Comparison of ENCODE assay signal across 24 cellular contexts in genomic region chr22:48099671-48100070, GRCh38.
DNase-seq lines count a peak whose midpoint lies in the region; ATAC-seq, FAIRE-seq and TF ChIP-seq lines count a peak whose summit lies in the region.
"Had no signal": no experiment of that assay in that cellular context is flagged by ENCODE, and none has a peak within 500 bp of the region (broad histone marks: within the 10 kb centered on the region; RNA-seq: fewer than 3 reads in every experiment).

No MANE protein-coding gene starts in this region.

- H3K9ac ChIP-seq in BLaER1 treated with 17β-estradiol and CSF1 and Interleukin-3, amounts not matched to agents 10 nM and 100 nM, result peak overlapping the region in 8 of 11 experiments; percentile 40 to 81 (median 66); a peak in 15 of 22 replicates
- H3K9ac ChIP-seq in H9 (ENCODE audit: extremely low read depth, insufficient read length, low read length) (no peak overlapping the region), GM12878 (ENCODE audit: control insufficient read depth, insufficient read depth, low read length) (no peak overlapping the region)

- ATAC-seq in GM12878, result no peak
- peak; percentile 55 for ATAC-seq in sciatic nerve
- ATAC-seq in GM18858 (IDR thresholded peaks at IDR 0.05; ENCODE audit: unreplicated experiment), result no peak
- no peak for ATAC-seq in GM18909 (IDR thresholded peaks at IDR 0.05; ENCODE audit: poor library complexity, unreplicated experiment)
- ATAC-seq: gastroesophageal sphincter, Panc1, WTC11 had no signal

- H3K36me3 Mint-ChIP-seq in H9 (ENCODE audit: insufficient read depth in 1 of 3, low read depth in 3 of 3), result peaks cover 0 to 2% (median 0%) of the 10 kb centered on the region in 3 experiments; a peak in 1 of 7 replicates
- H3K36me3 Mint-ChIP-seq: WTC11 had no signal

- peaks cover 2 to 4% of the 10 kb centered on the region in 2 experiments; a peak in 3 of 5 replicates for H3K9me3 Mint-ChIP-seq in H9
- H3K9me3 Mint-ChIP-seq: activated T-helper 2 cell treated with anti-CD3 and anti-CD28 coated beads, Interferon-gamma antibody, Interleukin-2, Interleukin-4, amounts not matched to agents 10 μg/mL and 5 μg/mL and 100 μg/mL, durations not matched to agents 14 hours and 24 hours and 36 hours; nephron had no signal

- SMC1A ChIA-PET in GM12878 (lab: Charles Lee; ENCODE audit: uncharacterized antibody, unreplicated experiment), result interaction anchor here (1.2 to 1.6 kb wide), 2 partner anchors 12 to 55 kb away, joined by 4 read pairs; no protein-coding TSS in a partner anchor

- H3K23me2 ChIP-seq in H9 (ENCODE audit: insufficient read length, low read depth, low read length, poor library complexity, severe bottlenecking), result no peaks in the 10 kb centered on the region

- no peak overlapping the region for H2AK5ac ChIP-seq in H9 (ENCODE audit: insufficient read length, low read length)

- peak overlapping the region in 8 of 11 experiments; percentile 51 to 90 (median 79); a peak in 15 of 22 replicates for H3K27ac ChIP-seq in BLaER1 treated with 17β-estradiol and CSF1 and Interleukin-3, amounts not matched to agents 10 nM and 100 nM
- H3K27ac ChIP-seq in H9 (ENCODE audit: insufficient read length, low read depth, low read length), result no peak overlapping the region
- H3K27ac ChIP-seq in GM12878 (ENCODE audit: control insufficient read depth, insufficient read depth), result peak overlapping the region; percentile 94
- H3K27ac ChIP-seq: esophagus squamous epithelium, gastroesophageal sphincter, SK-N-MC, transverse colon had no signal

- no peak overlapping the region for H3T11ph ChIP-seq in H9 (ENCODE audit: low read length)

- DNase-seq in H9 (peak; percentile 14), GM12878 (ENCODE audit: low read depth, low spot score) (no peak), sciatic nerve (ENCODE audit: low spot score) (no peak), nucleus accumbens (lab: John Stamatoyannopoulos, UW) (no peak)
- DNase-seq: amniotic stem cell; effector CD4-positive, alpha-beta T cell; esophagus squamous epithelium; KG1; NCI-H1048; NCI-H1930; NCI-H345; stimulated activated naive CD4-positive, alpha-beta T cell treated with Interleukin-2 at 50 U/mL for 16 hours; T-helper 9 cell; transverse colon had no signal

- no TSS peak for BruUV-seq in GM12878 (replicated peaks; lab: Mats Ljungman, UMichigan)

- H3K23ac ChIP-seq in H9 (ENCODE audit: insufficient read length, low read depth, low read length), result no peak overlapping the region

- peaks cover 8 to 16% of the 10 kb centered on the region in 2 experiments for H3K4me1 Mint-ChIP-seq in H9

- H3K9me3 ChIP-seq in BLaER1 treated with 17β-estradiol and CSF1 and Interleukin-3, amounts not matched to agents 10 nM and 100 nM (replicated peaks in 1 of 11), result peaks cover 11 to 28% (median 21%) of the 10 kb centered on the region in 11 experiments; a peak in 19 of 22 replicates
- H3K9me3 ChIP-seq in H9 (ENCODE audit: control insufficient read depth, low read depth, low read length), result no peaks in the 10 kb centered on the region
- H3K9me3 ChIP-seq in GM12878 (replicated peaks; ENCODE audit: control insufficient read depth, insufficient read depth, low read length), result peaks cover 3% of the 10 kb centered on the region; the same call in 2 of the 3 replicates
- H3K9me3 ChIP-seq: esophagus squamous epithelium, gastroesophageal sphincter, transverse colon had no signal

- CTCF ChIA-PET in GM12878 (lab: Yijun Ruan, JAX), result no interaction called here

- in situ Hi-C loops in GM12878 (cut with MboI), result loop anchor here (25.0 kb wide), 1 partner anchor 1337 kb away; the partner anchor contains the start of gene TBC1D22A

- peaks cover 44 to 96% (median 72%) of the 10 kb centered on the region in 10 experiments for H3K4me1 ChIP-seq in BLaER1 treated with 17β-estradiol and CSF1 and Interleukin-3, amounts not matched to agents 10 nM and 100 nM
- H3K4me1 ChIP-seq in H9 (ENCODE audit: insufficient read depth, low read length), result no peaks in the 10 kb centered on the region
- H3K4me1 ChIP-seq in GM12878 (ENCODE audit: control insufficient read depth, insufficient read depth, low read length), result peaks cover 40% of the 10 kb centered on the region
- H3K4me1 ChIP-seq: esophagus squamous epithelium, gastroesophageal sphincter, transverse colon had no signal

- no peak for FAIRE-seq in GM12878 (lab: Jason Lieb, UNC)
- FAIRE-seq: H54 had no signal

- TF ChIP-seq POLR2A in GM12878 (IDR thresholded peaks at IDR 0.05; ENCODE audit: low read depth, low read length), result no peak

- intact Hi-C loops in GM12878 (cut with micrococcal nuclease; ENCODE audit: unreplicated experiment) (loop anchor here (5.0 kb wide), 1 partner anchor 182 kb away; no protein-coding TSS in a partner anchor), sciatic nerve (cut with DNase I) (no loop called here)

- no peak overlapping the region for H2AFZ ChIP-seq in H9 (ENCODE audit: low read length)
- H2AFZ ChIP-seq in GM12878 (ENCODE audit: control insufficient read depth, low read depth, low read length), result no peak overlapping the region

- peaks cover 0 to 13% (median 0%) of the 10 kb centered on the region in 11 experiments; a peak in 3 of 22 replicates for H4K20me1 ChIP-seq in BLaER1 treated with 17β-estradiol and CSF1 and Interleukin-3, amounts not matched to agents 10 nM and 100 nM
- no peaks in the 10 kb centered on the region for H4K20me1 ChIP-seq in H9 (ENCODE audit: control insufficient read depth, insufficient read depth, insufficient read length)
- H4K20me1 ChIP-seq in GM12878 (ENCODE audit: control insufficient read depth, insufficient read depth), result no peaks in the 10 kb centered on the region

- no peaks in the 10 kb centered on the region for H3K36me3 ChIP-seq in BLaER1 treated with 17β-estradiol and CSF1 and Interleukin-3, amounts not matched to agents 10 nM and 100 nM
- no peaks in the 10 kb centered on the region for H3K36me3 ChIP-seq in GM12878 (ENCODE audit: control insufficient read depth in 2 of 2, insufficient read depth in 2 of 2, low read length in 1 of 2)
- H3K36me3 ChIP-seq: esophagus squamous epithelium, gastroesophageal sphincter, transverse colon had no signal

- H3K4me3 Mint-ChIP-seq in H9, result no peak overlapping the region
- H3K4me3 Mint-ChIP-seq: nephron, WTC11 had no signal

- H3K56ac ChIP-seq in H9 (ENCODE audit: insufficient read length, low read depth, low read length), result no peak overlapping the region

- H2BK15ac ChIP-seq in H9 (ENCODE audit: low read depth, low read length), result no peak overlapping the region

- no peak overlapping the region for H2BK5ac ChIP-seq in H9 (ENCODE audit: insufficient read length, low read length)

- peak overlapping the region in 7 of 10 experiments; percentile 26 to 63 (median 51); a peak in 13 of 20 replicates for H3K4me3 ChIP-seq in BLaER1 treated with 17β-estradiol and CSF1 and Interleukin-3, amounts not matched to agents 10 nM and 100 nM
- no peak overlapping the region for H3K4me3 ChIP-seq in GM12878
- H3K4me3 ChIP-seq: esophagus squamous epithelium, gastroesophageal sphincter, SK-N-MC, transverse colon had no signal

- H3K18ac ChIP-seq in H9 (ENCODE audit: insufficient read length, low read depth, low read length), result no peak overlapping the region

- TF ChIP-seq CTCF in H9 (conservative IDR thresholded peaks at IDR 0.05) (no peak), GM12878 (IDR thresholded peaks at IDR 0.05 in 2 of 3, conservative IDR thresholded peaks at IDR 0.05 in 1 of 3; ENCODE audit: control insufficient read depth in 2 of 3, extremely low read depth in 1 of 3, insufficient read depth in 1 of 3, low read depth in 3 of 3, low read length in 3 of 3) (no peak)

- no peak overlapping the region for H3K27ac Mint-ChIP-seq in H9
- H3K27ac Mint-ChIP-seq: activated T-helper 2 cell treated with anti-CD3 and anti-CD28 coated beads, Interferon-gamma antibody, Interleukin-2, Interleukin-4, amounts not matched to agents 10 μg/mL and 5 μg/mL and 100 μg/mL, durations not matched to agents 14 hours and 24 hours and 36 hours; nephron; WTC11 had no signal

- no peak overlapping the region for H4K91ac ChIP-seq in H9 (ENCODE audit: insufficient read length, low read depth, low read length)

- no peak for TF ChIP-seq RAD21 in GM12878 (IDR thresholded peaks at IDR 0.05; ENCODE audit: insufficient read depth, low read depth, low read length)

- POLR2A ChIA-PET in GM12878 (lab: Charles Lee), result no interaction called here

- H4K8ac ChIP-seq in H9 (replicated peaks; ENCODE audit: insufficient read length, low read depth, low read length), result no peak overlapping the region

- TF ChIP-seq EP300 in GM12878 (IDR thresholded peaks at IDR 0.05; ENCODE audit: borderline replicate concordance in 1 of 2, control insufficient read depth in 1 of 2, low read depth in 2 of 2, low read length in 2 of 2), result no peak

- H3K14ac ChIP-seq in H9 (ENCODE audit: insufficient read depth, low read length), result peak overlapping the region; percentile 45; the same call in 1 of the 2 replicates

- no peak overlapping the region for H2BK120ac ChIP-seq in H9 (ENCODE audit: low read depth, low read length, poor library complexity, severe bottlenecking)

- H3K4ac ChIP-seq in H9 (ENCODE audit: low read depth, low read length), result no peak overlapping the region

- H2BK12ac ChIP-seq in H9 (ENCODE audit: insufficient read length, low read depth, low read length), result no peak overlapping the region

- H2BK20ac ChIP-seq in H9 (ENCODE audit: low read depth, low read length, poor library complexity, severe bottlenecking), result no peak overlapping the region

- H4K5ac ChIP-seq in H9 (ENCODE audit: insufficient read length, low read depth, low read length), result no peak overlapping the region

- H3K79me2 ChIP-seq in H9 (ENCODE audit: insufficient read depth, low read length), result no peaks in the 10 kb centered on the region
- H3K79me2 ChIP-seq in GM12878 (ENCODE audit: control insufficient read depth, insufficient read depth, low read length), result no peaks in the 10 kb centered on the region

- peaks cover 0 to 45% (median 0%) of the 10 kb centered on the region in 11 experiments; a peak in 7 of 22 replicates for H3K27me3 ChIP-seq in BLaER1 treated with 17β-estradiol and CSF1 and Interleukin-3, amounts not matched to agents 10 nM and 100 nM
- H3K27me3 ChIP-seq in H9 (ENCODE audit: insufficient read depth, low read length) (no peaks in the 10 kb centered on the region), GM12878 (replicated peaks in 1 of 2; ENCODE audit: control insufficient read depth in 2 of 2, insufficient read depth in 2 of 2, low read length in 1 of 2) (no peaks in the 10 kb centered on the region)

- no peaks in the 10 kb centered on the region for H3K79me1 ChIP-seq in H9 (ENCODE audit: insufficient read depth, low read depth, low read length, poor library complexity, severe bottlenecking)

- peaks cover 6% of the 10 kb centered on the region for H3K27me3 Mint-ChIP-seq in H9 (ENCODE audit: low read depth)

- peak overlapping the region; percentile 60 to 100 (median 97) for H3K4me2 ChIP-seq in BLaER1 treated with 17β-estradiol and CSF1 and Interleukin-3, amounts not matched to agents 10 nM and 100 nM
- H3K4me2 ChIP-seq in H9 (ENCODE audit: insufficient read depth, insufficient read length, low read length), result no peak overlapping the region
- H3K4me2 ChIP-seq in GM12878 (ENCODE audit: control insufficient read depth, insufficient read depth), result no peak overlapping the region

- RAD21 ChIA-PET in GM12878 (lab: Charles Lee; ENCODE audit: unreplicated experiment), result no interaction called here

- WGBS in H9 (ENCODE audit: extremely low coverage, insufficient read length, low lambda C conversion rate), result no CpG with 5 or more reads among the region's 9 CpGs
- 82% methylated on average over 9 of the region's 9 CpGs for whole genome bisulfite sequencing in GM12878 (ENCODE audit: insufficient coverage, insufficient replicate concordance, low lambda C conversion rate, missing lambda C conversion rate)

Comparison
In these comparisons a context has a peak if more than half of its experiments do, and no peak if none do; other contexts are left out.
1. H3K4me2 ChIP-seq: peak in BLaER1 treated with 17β-estradiol and CSF1 and Interleukin-3, amounts not matched to agents 10 nM and 100 nM (11 of 11); none in H9 (single experiment) and GM12878 (single experiment).
2. H3K9ac ChIP-seq: peak in BLaER1 treated with 17β-estradiol and CSF1 and Interleukin-3, amounts not matched to agents 10 nM and 100 nM (8 of 11); none in H9 (single experiment) and GM12878 (single experiment).